ENCODE assay signal across 23 cellular contexts in the genomic region with DNA sequence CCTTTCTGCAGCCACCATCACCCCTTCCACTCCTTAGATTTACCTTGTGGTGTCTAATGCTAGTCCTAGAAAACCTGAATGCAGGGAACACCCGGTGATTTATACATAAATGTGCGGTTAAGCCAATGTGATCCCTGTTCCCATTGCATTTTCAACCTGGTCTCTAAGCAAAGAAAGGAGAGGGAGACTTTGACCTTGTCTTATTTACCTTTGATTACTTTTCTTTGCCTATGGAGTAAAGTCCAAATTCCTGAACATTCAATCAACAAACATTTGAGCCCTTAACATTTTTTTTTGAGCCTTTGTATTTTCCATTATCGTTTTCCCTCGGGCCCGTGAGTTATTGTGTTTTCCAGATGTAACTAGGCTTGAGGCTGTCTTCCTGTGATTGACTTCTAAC.
DNase-seq lines count a peak whose midpoint lies in the region; ATAC-seq and TF ChIP-seq lines count a peak whose summit lies in the region.
"Had no signal": no experiment of that assay in that cellular context is flagged by ENCODE, and none has a peak within 500 bp of the region (broad histone marks: within the 10 kb centered on the region; RNA-seq: fewer than 3 reads in every experiment).

No MANE protein-coding gene starts in this region.

- H3K27me3 Mint-ChIP-seq in Caco-2 (ENCODE audit: insufficient read depth, unreplicated experiment), result no peaks in the 10 kb centered on the region
- H3K27me3 Mint-ChIP-seq in activated T-helper 17 cell treated with anti-CD3 and anti-CD28 coated beads, Interleukin-2, amount 50 U/mL, for 72 hours, result no peaks in the 10 kb centered on the region
- H3K27me3 Mint-ChIP-seq: B cell; CD4-positive, alpha-beta T cell had no signal

- H3K9me3 ChIP-seq in Caco-2, result peaks cover 5% of the 10 kb centered on the region; the same call in 1 of the 2 replicates
- H3K9me3 ChIP-seq in liver (ENCODE audit: control insufficient read depth in 4 of 4, low read length in 3 of 4), result peaks cover 0 to 3% (median 0%) of the 10 kb centered on the region in 4 donors
- no peaks in the 10 kb centered on the region for H3K9me3 ChIP-seq in tibial artery

- peaks cover 30% of the 10 kb centered on the region for H3K9me3 Mint-ChIP-seq in Caco-2 (ENCODE audit: unreplicated experiment)
- peaks cover 27% of the 10 kb centered on the region for H3K9me3 Mint-ChIP-seq in activated T-helper 17 cell treated with anti-CD3 and anti-CD28 coated beads, Interleukin-2, amount 50 U/mL, for 72 hours

- ATAC-seq in left lobe of liver (peak; percentile 69), HG02759 (IDR thresholded peaks at IDR 0.05; ENCODE audit: unreplicated experiment) (no peak)
- ATAC-seq in activated T-helper 17 cell treated with anti-CD3 and anti-CD28 coated beads, Interleukin-2, amount 50 U/mL, for 72 hours (replicated peaks), result no peak
- ATAC-seq: CD8-positive, alpha-beta T cell; GM12878 had no signal

- peak overlapping the region; percentile 26 for H3K27ac Mint-ChIP-seq in Caco-2 (ENCODE audit: unreplicated experiment)
- H3K27ac Mint-ChIP-seq in activated T-helper 17 cell treated with anti-CD3 and anti-CD28 coated beads, Interleukin-2, amount 50 U/mL, for 72 hours, result no peak overlapping the region
- H3K27ac Mint-ChIP-seq: B cell; CD4-positive, alpha-beta T cell; CD8-positive, alpha-beta T cell had no signal

- H3K4me3 Mint-ChIP-seq in Caco-2 (ENCODE audit: unreplicated experiment), result no peak overlapping the region
- H3K4me3 Mint-ChIP-seq in activated T-helper 17 cell treated with anti-CD3 and anti-CD28 coated beads, Interleukin-2, amount 50 U/mL, for 72 hours, result no peak overlapping the region
- H3K4me3 Mint-ChIP-seq: B cell; CD4-positive, alpha-beta T cell; CD8-positive, alpha-beta T cell had no signal

- no peak for TF ChIP-seq RAD21 in liver (IDR thresholded peaks at IDR 0.05)

- H3K4me3 ChIP-seq in Caco-2 (ENCODE audit: low read depth, low read length) (no peak overlapping the region), liver (ENCODE audit: low read depth in 1 of 3, low read length in 3 of 3) (no peak overlapping the region), tibial artery (no peak overlapping the region)
- H3K4me3 ChIP-seq: BLaER1 treated with 17β-estradiol and CSF1 and Interleukin-3, amounts not matched to agents 10 nM and 100 nM; GM12878 had no signal

- WGBS in liver, result 65% methylated on average over 5 of the region's 5 CpGs

- TF ChIP-seq CTCF in 22Rv1 (IDR thresholded peaks at IDR 0.05) (no peak), Caco-2 (IDR thresholded peaks at IDR 0.05; ENCODE audit: insufficient read depth in 1 of 2, low read depth in 1 of 2, low read length in 1 of 2, severe bottlenecking in 1 of 2, unreplicated experiment in 1 of 2) (no peak), liver (IDR thresholded peaks at IDR 0.05; ENCODE audit: low read depth, low read length, missing input control) (no peak), tibial artery (IDR thresholded peaks at IDR 0.05) (no peak)

- H3K9ac ChIP-seq in liver (ENCODE audit: low read depth in 1 of 2, low read length in 2 of 2), result no peak overlapping the region
- H3K9ac ChIP-seq: BLaER1 treated with 17β-estradiol and CSF1 and Interleukin-3, amounts not matched to agents 10 nM and 100 nM had no signal

- H3K27me3 ChIP-seq in Caco-2 (replicated peaks; ENCODE audit: control insufficient read depth, insufficient read depth, low read length) (no peaks in the 10 kb centered on the region), liver (ENCODE audit: control insufficient read depth in 4 of 4, insufficient read depth in 4 of 4, low read length in 3 of 4) (no peaks in the 10 kb centered on the region), tibial artery (no peaks in the 10 kb centered on the region)
- H3K27me3 ChIP-seq: BLaER1 treated with 17β-estradiol and CSF1 and Interleukin-3, amounts not matched to agents 10 nM and 100 nM had no signal

- H3K4me1 Mint-ChIP-seq in Caco-2 (ENCODE audit: low read depth, unreplicated experiment), result no peaks in the 10 kb centered on the region
- no peaks in the 10 kb centered on the region for H3K4me1 Mint-ChIP-seq in activated T-helper 17 cell treated with anti-CD3 and anti-CD28 coated beads, Interleukin-2, amount 50 U/mL, for 72 hours
- H3K4me1 Mint-ChIP-seq: B cell had no signal

- CTCF ChIA-PET in Caco-2 (lab: Charles Lee), result no interaction called here

- POLR2A ChIA-PET in Caco-2 (lab: Charles Lee), result no interaction called here

- no peaks in the 10 kb centered on the region for H3K36me3 Mint-ChIP-seq in Caco-2 (ENCODE audit: insufficient read depth, unreplicated experiment)
- no peaks in the 10 kb centered on the region for H3K36me3 Mint-ChIP-seq in activated T-helper 17 cell treated with anti-CD3 and anti-CD28 coated beads, Interleukin-2, amount 50 U/mL, for 72 hours (ENCODE audit: low read depth)
- H3K36me3 Mint-ChIP-seq: CD8-positive, alpha-beta T cell had no signal

- intact Hi-C loops in Caco-2 (cut with micrococcal nuclease; ENCODE audit: unreplicated experiment), result no loop called here
- intact Hi-C loops in tibial artery (cut with DNase I; ENCODE audit: low total_unique reads), result no loop called here

- peaks cover 12% of the 10 kb centered on the region for H3K4me1 ChIP-seq in Caco-2
- peaks cover 0 to 6% (median 0%) of the 10 kb centered on the region in 4 donors for H3K4me1 ChIP-seq in liver (ENCODE audit: control insufficient read depth in 4 of 4, insufficient read depth in 4 of 4, low read length in 3 of 4)
- no peaks in the 10 kb centered on the region for H3K4me1 ChIP-seq in tibial artery

- no TSS peak for BruUV-seq in Caco-2 (replicated peaks; lab: Mats Ljungman, UMichigan)

- DNase-seq in Caco-2 (no peak), left lobe of liver (ENCODE audit: low spot score) (no peak), tibial artery (no peak), medulla oblongata (ENCODE audit: extremely low spot score) (no peak)
- DNase-seq: 8988T; AML-193; CD4-positive, alpha-beta T cell; CD8-positive, alpha-beta T cell; DMS 273 treated with DMSO at 0.1 percent for 48 hours; DMS153; DMS53; DMS79; DND-41; EL; GDM1 had no signal

- H3K27ac ChIP-seq in 22Rv1 (peak overlapping the region; percentile 34), liver (ENCODE audit: low read depth in 1 of 2, low read length in 2 of 2) (no peak overlapping the region), tibial artery (no peak overlapping the region)
- H3K27ac ChIP-seq: BLaER1 treated with 17β-estradiol and CSF1 and Interleukin-3, amounts not matched to agents 10 nM and 100 nM; C4-2B had no signal

- H3K36me3 ChIP-seq in Caco-2 (ENCODE audit: control insufficient read depth, insufficient read depth, low read length), result no peaks in the 10 kb centered on the region; the same call in 1 of the 2 replicates
- no peaks in the 10 kb centered on the region for H3K36me3 ChIP-seq in liver (ENCODE audit: control insufficient read depth in 4 of 4, insufficient read depth in 3 of 4, low read depth in 1 of 4, low read length in 3 of 4)
- no peaks in the 10 kb centered on the region for H3K36me3 ChIP-seq in tibial artery
- H3K36me3 ChIP-seq: BLaER1 treated with 17β-estradiol and CSF1 and Interleukin-3, amounts not matched to agents 10 nM and 100 nM had no signal

TF ChIP-seq in liver, 16 proteins besides CTCF, POLR2A, EP300 and RAD21 (continues in another document):
- TF ChIP-seq JUND (IDR thresholded peaks at IDR 0.05) (no peak), GABPA (IDR thresholded peaks at IDR 0.05 in 1 of 2, conservative IDR thresholded peaks at IDR 0.05 in 1 of 2) (no peak), NR2F2 (IDR thresholded peaks at IDR 0.05) (no peak), HNF4G (IDR thresholded peaks at IDR 0.05) (peak; percentile 64), RXRA (IDR thresholded peaks at IDR 0.05) (no peak), EGR1 (IDR thresholded peaks at IDR 0.05; ENCODE audit: low read depth in 2 of 2) (no peak), SP1 (IDR thresholded peaks at IDR 0.05) (peak; percentile 70), HNF4A (conservative IDR thresholded peaks at IDR 0.05) (peak; percentile 82 to 92), TAF1 (conservative IDR thresholded peaks at IDR 0.05) (no peak), YY1 (IDR thresholded peaks at IDR 0.05) (no peak), FOXA2 (IDR thresholded peaks at IDR 0.05) (peak; percentile 62), FOXA1 (IDR thresholded peaks at IDR 0.05) (peak; percentile 38)
- TF ChIP-seq, protein P1, sequence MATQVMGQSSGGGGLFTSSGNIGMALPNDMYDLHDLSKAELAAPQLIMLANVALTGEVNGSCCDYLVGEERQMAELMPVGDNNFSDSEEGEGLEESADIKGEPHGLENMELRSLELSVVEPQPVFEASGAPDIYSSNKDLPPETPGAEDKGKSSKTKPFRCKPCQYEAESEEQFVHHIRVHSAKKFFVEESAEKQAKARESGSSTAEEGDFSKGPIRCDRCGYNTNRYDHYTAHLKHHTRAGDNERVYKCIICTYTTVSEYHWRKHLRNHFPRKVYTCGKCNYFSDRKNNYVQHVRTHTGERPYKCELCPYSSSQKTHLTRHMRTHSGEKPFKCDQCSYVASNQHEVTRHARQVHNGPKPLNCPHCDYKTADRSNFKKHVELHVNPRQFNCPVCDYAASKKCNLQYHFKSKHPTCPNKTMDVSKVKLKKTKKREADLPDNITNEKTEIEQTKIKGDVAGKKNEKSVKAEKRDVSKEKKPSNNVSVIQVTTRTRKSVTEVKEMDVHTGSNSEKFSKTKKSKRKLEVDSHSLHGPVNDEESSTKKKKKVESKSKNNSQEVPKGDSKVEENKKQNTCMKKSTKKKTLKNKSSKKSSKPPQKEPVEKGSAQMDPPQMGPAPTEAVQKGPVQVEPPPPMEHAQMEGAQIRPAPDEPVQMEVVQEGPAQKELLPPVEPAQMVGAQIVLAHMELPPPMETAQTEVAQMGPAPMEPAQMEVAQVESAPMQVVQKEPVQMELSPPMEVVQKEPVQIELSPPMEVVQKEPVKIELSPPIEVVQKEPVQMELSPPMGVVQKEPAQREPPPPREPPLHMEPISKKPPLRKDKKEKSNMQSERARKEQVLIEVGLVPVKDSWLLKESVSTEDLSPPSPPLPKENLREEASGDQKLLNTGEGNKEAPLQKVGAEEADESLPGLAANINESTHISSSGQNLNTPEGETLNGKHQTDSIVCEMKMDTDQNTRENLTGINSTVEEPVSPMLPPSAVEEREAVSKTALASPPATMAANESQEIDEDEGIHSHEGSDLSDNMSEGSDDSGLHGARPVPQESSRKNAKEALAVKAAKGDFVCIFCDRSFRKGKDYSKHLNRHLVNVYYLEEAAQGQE (IDR thresholded peaks at IDR 0.05), result no peak
- TF ChIP-seq, protein P2, sequence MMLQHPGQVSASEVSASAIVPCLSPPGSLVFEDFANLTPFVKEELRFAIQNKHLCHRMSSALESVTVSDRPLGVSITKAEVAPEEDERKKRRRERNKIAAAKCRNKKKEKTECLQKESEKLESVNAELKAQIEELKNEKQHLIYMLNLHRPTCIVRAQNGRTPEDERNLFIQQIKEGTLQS (IDR thresholded peaks at IDR 0.05), result no peak
- TF ChIP-seq, protein P3, sequence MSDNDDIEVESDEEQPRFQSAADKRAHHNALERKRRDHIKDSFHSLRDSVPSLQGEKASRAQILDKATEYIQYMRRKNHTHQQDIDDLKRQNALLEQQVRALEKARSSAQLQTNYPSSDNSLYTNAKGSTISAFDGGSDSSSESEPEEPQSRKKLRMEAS (IDR thresholded peaks at IDR 0.05), result no peak
